8 cellular contexts compared by ENCODE assay signal in the genomic region with DNA sequence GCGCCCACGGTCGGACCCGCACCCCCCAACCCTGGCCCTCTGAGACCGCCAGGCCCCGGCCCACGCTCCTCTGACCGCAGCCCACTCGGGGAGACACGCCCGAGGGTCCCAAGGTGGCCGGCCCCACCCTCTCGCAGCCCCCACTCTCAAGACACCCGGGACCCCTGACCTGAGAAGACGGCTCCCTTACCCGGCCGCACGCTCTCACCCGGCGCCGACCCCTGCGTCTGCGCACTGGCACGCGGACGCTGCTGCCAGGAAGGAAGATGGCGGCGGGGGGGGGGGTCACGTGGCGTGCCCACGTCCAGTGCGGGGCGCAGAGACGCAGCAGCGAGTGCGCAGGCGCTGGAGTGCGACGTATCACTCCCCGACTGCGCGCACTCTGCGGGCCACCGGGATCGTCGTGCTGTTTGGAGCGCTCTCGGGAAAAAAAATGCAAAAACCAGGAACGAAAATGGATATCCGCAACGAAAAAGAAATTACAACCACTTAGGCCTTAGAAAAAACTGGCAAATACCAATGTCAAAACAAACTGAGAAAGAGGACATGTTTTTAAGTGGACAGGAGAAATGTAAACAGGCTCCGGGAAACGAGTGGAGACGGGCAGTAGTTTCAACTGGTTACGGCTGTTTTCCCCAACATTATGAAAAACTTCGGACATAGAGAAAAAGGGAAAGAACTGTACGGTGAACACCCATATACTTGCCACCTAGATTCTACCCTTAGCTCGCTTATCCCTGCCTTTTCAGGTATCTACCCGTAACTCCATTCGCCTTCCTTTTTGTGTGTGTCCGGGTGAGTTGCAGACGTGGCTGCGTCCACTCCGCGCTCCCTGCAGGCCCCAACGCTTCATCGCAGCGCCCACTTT. TPM values are rescaled to one million over a fixed set of nuclear protein-coding genes. Genes with fewer than 3 reads are reported as not detected.
DNase-seq lines count a peak whose midpoint lies in the region; ATAC-seq and TF ChIP-seq lines count a peak whose summit lies in the region.

Gene MRPL36, minus strand, starts transcription at position 236 of the 868 bp plus-strand sequence. CDS start 902 bp downstream, outside the sequence.

- peak within 1 kb of the TSS; percentile 92 to 100 (median 99) for H3K27ac Mint-ChIP-seq in CD4-positive, alpha-beta memory T cell

- no peaks in the 10 kb centered on the region for H3K27me3 ChIP-seq in CD4-positive, alpha-beta memory T cell (ENCODE audit: insufficient read depth, low read length)
- H3K27me3 ChIP-seq in lung (ENCODE audit: control insufficient read depth, insufficient read depth), result no peaks in the 10 kb centered on the region

- ATAC-seq in GM19468 (IDR thresholded peaks at IDR 0.05; ENCODE audit: extremely low read depth, unreplicated experiment), result peak; percentile 57
- peak; percentile 88 for ATAC-seq in lung (ENCODE audit: insufficient read depth, low FRiP score)

- H3K9me3 ChIP-seq in CD4-positive, alpha-beta memory T cell (ENCODE audit: control insufficient read depth in 1 of 2, low read length in 2 of 2), result no peaks in the 10 kb centered on the region
- peaks cover 0 to 2% of the 10 kb centered on the region in 2 donors for H3K9me3 ChIP-seq in lung (ENCODE audit: control insufficient read depth in 2 of 2, insufficient read depth in 1 of 2, low read length in 1 of 2)

- CTCF ChIA-PET in CD4-positive, alpha-beta memory T cell (lab: Charles Lee; ENCODE audit: partially characterized antibody), result interaction anchor here (2.6 kb wide), 1 partner anchor 27 kb away, joined by 10 read pairs; no protein-coding TSS in a partner anchor
- CTCF ChIA-PET in activated CD8-positive, alpha-beta memory T cell treated with anti-CD3 and anti-CD28 coated beads for 36 hours (lab: Charles Lee), result interaction anchor here (1.5 to 2.0 kb wide), 2 partner anchors 28 to 155 kb away, joined by 4 read pairs; no protein-coding TSS in a partner anchor

- intact Hi-C loops in CD4-positive, alpha-beta memory T cell (cut with micrococcal nuclease), result loop anchor here (2.0 to 10.0 kb wide), 3 partner anchors 27 to 455 kb away; partner anchors contain the start of gene CLPTM1L

- H3K4me3 Mint-ChIP-seq in CD4-positive, alpha-beta memory T cell, result peak within 1 kb of the TSS; percentile 94 to 99 (median 96)

- POLR2A ChIA-PET in CD4-positive, alpha-beta memory T cell (lab: Charles Lee; ENCODE audit: partially characterized antibody), result interaction anchor here (0.9 to 3.0 kb wide), 10 partner anchors 9 to 487 kb away, joined by 3 to 15 read pairs (median 4); no protein-coding TSS in a partner anchor
- POLR2A ChIA-PET in activated CD8-positive, alpha-beta memory T cell treated with anti-CD3 and anti-CD28 coated beads for 36 hours (lab: Charles Lee), result interaction anchor here (0.9 kb wide), 1 partner anchor 10 kb away, joined by 3 read pairs; no protein-coding TSS in a partner anchor

- peaks cover 61% of the 10 kb centered on the region for H3K4me1 ChIP-seq in CD4-positive, alpha-beta memory T cell (ENCODE audit: insufficient read depth, low read length)
- H3K4me1 ChIP-seq in lung (ENCODE audit: control insufficient read depth in 2 of 2, insufficient read depth in 2 of 2, low read length in 2 of 2), result peaks cover 3 to 15% of the 10 kb centered on the region in 2 donors

- no peaks in the 10 kb centered on the region for H3K27me3 Mint-ChIP-seq in CD4-positive, alpha-beta memory T cell

- peak; percentile 84 to 92 (median 88) for DNase-seq in CD4-positive, alpha-beta memory T cell
- DNase-seq in HUDEP-2 (lab: John Stamatoyannopoulos, UW; ENCODE audit: unreplicated experiment in 76 of 76) (peak in 75 of 76 experiments; percentile 15 to 93 (median 83)), NOMO-1 treated with DMSO at 0.1 percent for 48 hours (lab: John Stamatoyannopoulos, UW; ENCODE audit: unreplicated experiment) (peak; percentile 96), lung (ENCODE audit: low spot score) (peak; percentile 93)
- peak; percentile 91 for DNase-seq in effector CD8-positive, alpha-beta T cell (lab: John Stamatoyannopoulos, UW)
- DNase-seq in stimulated activated CD4-positive, alpha-beta T cell treated with anti-CD3 and anti-CD28 coated beads, TNF-alpha, amount 100 ng/mL, for 24 hours (ENCODE audit: low read depth in 3 of 3), result peak; percentile 88 to 94 (median 88)

- TF ChIP-seq CTCF in lung (IDR thresholded peaks at IDR 0.05; ENCODE audit: control extremely low read depth, extremely low read depth), result no peak

- 1 to 2% methylated on average over 58 to 68 of the region's 68 CpGs for WGBS in lung, 2 donors

- peaks cover 33% of the 10 kb centered on the region for H3K36me3 ChIP-seq in CD4-positive, alpha-beta memory T cell (ENCODE audit: insufficient read depth, low read length)
- H3K36me3 ChIP-seq in lung (ENCODE audit: control insufficient read depth in 2 of 2, insufficient read depth in 2 of 2, low read length in 2 of 2), result peaks cover 3 to 37% of the 10 kb centered on the region in 2 donors

- no peaks in the 10 kb centered on the region for H3K9me3 Mint-ChIP-seq in CD4-positive, alpha-beta memory T cell

- H3K4me3 ChIP-seq in CD4-positive, alpha-beta memory T cell (ENCODE audit: low read length in 2 of 2), result peak within 1 kb of the TSS; percentile 93 to 97
- peak within 1 kb of the TSS; percentile 93 for H3K4me3 ChIP-seq in lung

- H3K27ac ChIP-seq in CD4-positive, alpha-beta memory T cell (ENCODE audit: low read depth, low read length), result peak within 1 kb of the TSS; percentile 91
- H3K27ac ChIP-seq in lung (ENCODE audit: low read depth in 1 of 2, low read length in 1 of 2), result peak within 1 kb of the TSS; percentile 89 to 91

- H3K4me1 Mint-ChIP-seq in CD4-positive, alpha-beta memory T cell, result peaks cover 28 to 76% (median 48%) of the 10 kb centered on the region in 4 donors

- H3K36me3 Mint-ChIP-seq in CD4-positive, alpha-beta memory T cell, result peaks cover 24 to 57% of the 10 kb centered on the region in 2 donors

RNA-seq across cellular contexts. Expression of gene MRPL36, which starts in this region (rescaled TPM):
- 10 to 100 TPM; 30.7 to 34.8 TPM for total RNA-seq in CD4-positive, alpha-beta memory T cell
- polyA plus RNA-seq in CD4-positive, alpha-beta memory T cell, result 10 to 100 TPM; 74.6 to 85.1 TPM
- total RNA-seq in activated CD8-positive, alpha-beta memory T cell treated with anti-CD3 and anti-CD28 coated beads for 36 hours, result 100 to 1,000 TPM; 110 to 111 TPM
- total RNA-seq in lung, result 10 to 100 TPM; 14.5 to 30.5 TPM
- 10 to 100 TPM; 50.4 to 62.8 TPM for polyA plus RNA-seq in lung

Comparison
In these comparisons a context has a peak if more than half of its experiments do, and no peak if none do; other contexts are left out.
1. Peak in every context shown above with its lines: DNase-seq, ATAC-seq, H3K4me3 ChIP-seq and H3K27ac ChIP-seq.